Comparison of ENCODE assay signal across 2 cellular contexts in genomic region chr2:37982847-37983246, GRCh38.
TF ChIP-seq lines count a peak whose summit lies in the region.

No MANE protein-coding gene starts in this region.

TF ChIP-seq in A549, 52 proteins besides CTCF, POLR2A, EP300 and RAD21:
- no peak for TF ChIP-seq EHF (CRISPR knock-in tag; IDR thresholded peaks at IDR 0.05)
- no peak for TF ChIP-seq NPAS2 (CRISPR knock-in tag; IDR thresholded peaks at IDR 0.05; ENCODE audit: borderline replicate concordance)
- no peak for TF ChIP-seq CHD4 (IDR thresholded peaks at IDR 0.05; ENCODE audit: borderline replicate concordance)
- no peak for TF ChIP-seq TFCP2L1 (CRISPR knock-in tag; IDR thresholded peaks at IDR 0.05)
- no peak for TF ChIP-seq MAZ (IDR thresholded peaks at IDR 0.05; ENCODE audit: borderline replicate concordance, low read depth, low read length)
- TF ChIP-seq CEBPB (IDR thresholded peaks at IDR 0.05) = no peak
- TF ChIP-seq HOXA7 (CRISPR knock-in tag; IDR thresholded peaks at IDR 0.05) = no peak
- no peak for TF ChIP-seq EHMT2 (IDR thresholded peaks at IDR 0.05; ENCODE audit: low read depth)
- no peak for TF ChIP-seq KDM5A (IDR thresholded peaks at IDR 0.05)
- TF ChIP-seq NFE2L2 (conservative IDR thresholded peaks at IDR 0.05; ENCODE audit: low read length) = no peak
- no peak for TF ChIP-seq FOSL2 (IDR thresholded peaks at IDR 0.05)
- no peak for TF ChIP-seq FOSL2 (CRISPR knock-in tag; IDR thresholded peaks at IDR 0.05)
- TF ChIP-seq ZFP36 (IDR thresholded peaks at IDR 0.05; ENCODE audit: borderline replicate concordance, partially characterized antibody) = no peak
- TF ChIP-seq CHD2 (IDR thresholded peaks at IDR 0.05; ENCODE audit: low read length, partially characterized antibody) = no peak
- no peak for TF ChIP-seq RFX5 (IDR thresholded peaks at IDR 0.05)

TF ChIP-seq in WTC11, 78 proteins besides CTCF, POLR2A, EP300 and RAD21:
- TF ChIP-seq PRDM15 (CRISPR knock-in tag; IDR thresholded peaks at IDR 0.05) (peak; percentile 56; the same call in 1 of the 2 replicates), ZNF317 (CRISPR knock-in tag; IDR thresholded peaks at IDR 0.05; ENCODE audit: borderline replicate concordance, low read depth) (no peak), RORB (CRISPR knock-in tag; IDR thresholded peaks at IDR 0.05) (no peak), NFATC4 (CRISPR knock-in tag; IDR thresholded peaks at IDR 0.05) (no peak), ESRRA (CRISPR knock-in tag; IDR thresholded peaks at IDR 0.05; ENCODE audit: borderline replicate concordance) (no peak)
